Comparison of ENCODE assay signal across 8 cellular contexts in the genomic region with DNA sequence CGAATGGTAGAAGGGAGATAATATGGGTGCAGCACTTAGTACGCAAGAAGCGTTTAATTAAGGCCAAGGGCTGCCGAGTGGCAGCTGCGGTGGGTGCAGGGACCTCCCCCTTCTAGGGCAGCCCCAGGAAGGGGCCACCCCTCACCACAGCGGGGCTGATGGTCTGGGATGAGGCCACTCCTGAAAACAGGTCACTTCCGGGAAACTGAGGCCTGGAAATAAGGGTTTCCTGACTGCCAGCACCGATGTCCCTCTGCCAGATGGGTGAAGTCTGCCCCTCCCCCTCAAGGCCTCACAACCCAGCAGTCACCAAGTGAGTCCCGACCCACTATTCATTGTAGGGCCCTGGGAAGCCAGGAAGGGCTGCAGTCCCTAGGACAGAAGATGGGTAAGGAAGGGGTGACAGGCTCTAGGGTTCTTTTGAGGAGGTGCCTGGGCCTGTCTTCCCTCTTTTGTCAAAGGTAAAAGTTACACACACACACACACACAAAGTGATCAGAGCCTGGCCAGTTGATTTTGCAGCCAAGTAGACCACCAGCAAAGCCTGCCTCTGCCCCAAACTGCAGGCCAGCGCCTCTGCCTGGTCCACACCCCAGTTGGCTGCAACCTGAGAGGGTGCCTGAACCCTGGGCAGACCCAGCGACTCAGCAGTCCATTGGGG. TPM values are rescaled to one million over a fixed set of nuclear protein-coding genes. Genes with fewer than 3 reads are reported as not detected.
DNase-seq lines count a peak whose midpoint lies in the region; ATAC-seq lines count a peak whose summit lies in the region.

No MANE protein-coding gene starts in this region.

- H3K27ac ChIP-seq in caudate nucleus (ENCODE audit: low read depth, low read length) (peak overlapping the region; percentile 95), aorta (ENCODE audit: low read depth in 1 of 2, low read length in 2 of 2) (peak overlapping the region in 1 of 2 donors; percentile 34)

- ATAC-seq in aorta (ENCODE audit: low FRiP score): peak; percentile 6

- no peaks in the 10 kb centered on the region for H3K9me3 ChIP-seq in mononuclear cell (ENCODE audit: low read depth, low read length)
- no peaks in the 10 kb centered on the region for H3K9me3 ChIP-seq in aorta (ENCODE audit: control insufficient read depth, low read length)

- H3K4me3 ChIP-seq in mononuclear cell (ENCODE audit: low read length) (peak overlapping the region; percentile 32), aorta (ENCODE audit: low read length in 2 of 2) (no peak overlapping the region)

- H3K27me3 ChIP-seq in mononuclear cell (ENCODE audit: insufficient read depth, low read length) (no peaks in the 10 kb centered on the region), aorta (ENCODE audit: control insufficient read depth in 1 of 2, insufficient read depth in 2 of 2, low read length in 1 of 2) (no peaks in the 10 kb centered on the region)

- H3K4me1 ChIP-seq in mononuclear cell (ENCODE audit: insufficient read depth, low read length): peaks cover 82% of the 10 kb centered on the region
- H3K4me1 ChIP-seq in aorta (ENCODE audit: control insufficient read depth in 1 of 2, insufficient read depth in 2 of 2, low read length in 2 of 2): no peaks in the 10 kb centered on the region

- DNase-seq in stimulated activated CD4-positive, alpha-beta T cell treated with anti-CD3 and anti-CD28 coated beads, Interleukin-15, amount 100 ng/mL, for 24 hours: peak; percentile 52
- DNase-seq in stimulated activated CD4-positive, alpha-beta T cell treated with anti-CD3 and anti-CD28 coated beads, Interleukin-2, amount 100 ng/mL, for 48 hours: no peak
- DNase-seq in NCI-H1105 treated with DMSO at 0.1 percent for 48 hours (lab: John Stamatoyannopoulos, UW) (peak; percentile 94), caudate nucleus (lab: John Stamatoyannopoulos, UW) (peak in 8 of 61 donors; percentile 36 to 62 (median 56)), aorta (no peak), dedifferentiated amniotic fluid mesenchymal stem cell (ENCODE audit: extremely low spot score) (no peak), HK-2 (ENCODE audit: unreplicated experiment) (no peak)

- no peaks in the 10 kb centered on the region for H3K36me3 ChIP-seq in aorta (ENCODE audit: control insufficient read depth in 1 of 2, insufficient read depth in 2 of 2, low read length in 1 of 2)

- intact Hi-C loops in aorta (cut with DNase I): no loop called here

- 23 to 25% methylated on average over 11 of the region's 11 CpGs for WGBS in aorta, 2 donors

RNA-seq across cellular contexts. Expression of gene SREBF1, which starts 12.5 kb away (rescaled TPM):
- total RNA-seq in mononuclear cell (61.9 TPM), aorta (100 to 1,000 TPM in 1 of 2 donors, 10 to 100 TPM in 1; 23.6 to 103 TPM)
- 10 to 100 TPM; 24.0 to 24.7 TPM for polyA plus RNA-seq in aorta

Comparison
In these comparisons a context has a peak if more than half of its experiments do, and no peak if none do; other contexts are left out.
1. DNase-seq: peak in stimulated activated CD4-positive, alpha-beta T cell treated with anti-CD3 and anti-CD28 coated beads, Interleukin-15, amount 100 ng/mL, for 24 hours (single experiment) and NCI-H1105 treated with DMSO at 0.1 percent for 48 hours (single experiment); none in stimulated activated CD4-positive, alpha-beta T cell treated with anti-CD3 and anti-CD28 coated beads, Interleukin-2, amount 100 ng/mL, for 48 hours (0 of 2), aorta (0 of 2), dedifferentiated amniotic fluid mesenchymal stem cell (single experiment) and HK-2 (single experiment).